Comparison of ENCODE assay signal across 17 cellular contexts in genomic region chr1:30376054-30376453, GRCh38.
"Had no signal": no experiment of that assay in that cellular context is flagged by ENCODE, and none has a peak within 500 bp of the region (broad histone marks: within the 10 kb centered on the region; RNA-seq: fewer than 3 reads in every experiment).

No MANE protein-coding gene starts in this region.

- ATAC-seq: activated T-helper 17 cell treated with anti-CD3 and anti-CD28 coated beads, Interleukin-2, amount 50 U/mL, for 72 hours; WTC11 had no signal

- DNase-seq: activated CD4-positive, alpha-beta T cell treated with anti-CD3 and anti-CD28 coated beads for 48 hours; activated CD4-positive, alpha-beta T cell treated with anti-CD3 and anti-CD28 coated beads, Interleukin-2, amount 50 U/mL, for 4 hours; activated CD4-positive, CD25-positive, alpha-beta regulatory T cell treated with anti-CD3 and anti-CD28 coated beads, Interleukin-2, amount 50 U/mL, for 72 hours; activated gamma-delta T cell; activated T-cell treated with anti-CD3 and anti-CD28 coated beads for 4 hours; activated T-cell treated with anti-CD3 and anti-CD28 coated beads, Interleukin-2, amount 50 U/mL, for 48 hours; amygdala; KG1; NCI-H1048; NCI-H146; NCI-H187 treated with DMSO at 0.1 percent for 48 hours; NCI-H2081 treated with DMSO at 0.1 percent for 48 hours; NCI-H446; NCI-H524; SHP77 treated with DMSO at 0.1 percent for 48 hours had no signal
